Comparison of ENCODE assay signal across 24 cellular contexts in the genomic region with DNA sequence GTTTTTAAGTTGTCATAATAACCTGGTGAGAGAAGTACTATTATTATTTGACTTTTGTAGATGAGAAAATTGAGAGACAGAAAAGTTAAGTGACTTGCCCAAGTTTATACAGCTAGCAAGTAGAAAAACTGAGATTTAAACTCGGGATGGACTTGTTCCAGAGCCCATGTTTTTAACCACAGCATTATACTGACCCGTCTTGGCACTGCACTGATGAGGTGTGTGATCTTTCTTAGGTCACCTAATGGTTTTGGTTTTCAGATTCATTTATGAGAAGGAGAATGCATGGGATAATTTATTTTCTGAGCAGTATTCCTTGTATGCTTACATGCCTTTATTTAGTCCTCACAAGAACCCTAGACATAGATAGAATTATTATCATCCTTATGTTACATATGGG.
DNase-seq lines count a peak whose midpoint lies in the region; ATAC-seq and TF ChIP-seq lines count a peak whose summit lies in the region.
"Had no signal": no experiment of that assay in that cellular context is flagged by ENCODE, and none has a peak within 500 bp of the region (broad histone marks: within the 10 kb centered on the region; RNA-seq: fewer than 3 reads in every experiment).

No MANE protein-coding gene starts in this region.

- intact Hi-C loops in left ventricle myocardium inferior (cut with micrococcal nuclease), result no loop called here

- H4K8ac ChIP-seq in mesenchymal stem cell (ENCODE audit: low read length), result no peak overlapping the region

- H2AFZ ChIP-seq in mesenchymal stem cell (ENCODE audit: low read depth, low read length), result no peak overlapping the region

- H3K27me3 Mint-ChIP-seq in stimulated activated naive CD8-positive, alpha-beta T cell treated with anti-CD3 and anti-CD28 coated beads, Interleukin-15, Interleukin-2, amounts not matched to agents 100 ng/mL and 50 ng/mL, for 24 hours, result peaks cover 10% of the 10 kb centered on the region
- no peaks in the 10 kb centered on the region for H3K27me3 Mint-ChIP-seq in activated naive CD8-positive, alpha-beta T cell treated with anti-CD3 and anti-CD28 coated beads, Interleukin-2, amount 50 U/mL, for 24 hours
- H3K27me3 Mint-ChIP-seq: CD8-positive, alpha-beta memory T cell had no signal

- DNase-seq in stimulated activated naive CD8-positive, alpha-beta T cell treated with anti-CD3 and anti-CD28 coated beads, Interleukin-15, Interleukin-2, amounts not matched to agents 100 U/mL and 50 U/mL, for 24 hours, result no peak
- no peak for DNase-seq in activated naive CD8-positive, alpha-beta T cell treated with anti-CD3 and anti-CD28 coated beads, Interleukin-2, amount 50 U/mL, for 24 hours
- DNase-seq in mesenchymal stem cell, result no peak
- no peak for DNase-seq in NCI-H748 (lab: John Stamatoyannopoulos, UW; ENCODE audit: unreplicated experiment)
- no peak for DNase-seq in amniotic stem cell (lab: John Stamatoyannopoulos, UW)
- no peak for DNase-seq in left ventricle myocardium inferior
- DNase-seq: activated CD4-positive, alpha-beta T cell treated with anti-CD3 and anti-CD28 coated beads, Interleukin-2, amount 10 ng/mL, durations not matched to agents 7 days and 5 days; activated naive CD4-positive, alpha-beta T cell; activated T-cell treated with anti-CD3 and anti-CD28 coated beads, Interleukin-2, amount 50 U/mL, for 4 hours; CD8-positive, alpha-beta memory T cell; endodermal cell; esophagus squamous epithelium; GOT3; hippocampal formation; left colon; mesendoderm; naive B cell; retina; spleen had no signal

- whole genome bisulfite sequencing in mesenchymal stem cell, result 88% methylated on average over 2 of the region's 2 CpGs

- peak overlapping the region; percentile 26 for H3K27ac Mint-ChIP-seq in stimulated activated naive CD8-positive, alpha-beta T cell treated with anti-CD3 and anti-CD28 coated beads, Interleukin-15, Interleukin-2, amounts not matched to agents 100 ng/mL and 50 ng/mL, for 24 hours
- peak overlapping the region; percentile 67 for H3K27ac Mint-ChIP-seq in activated naive CD8-positive, alpha-beta T cell treated with anti-CD3 and anti-CD28 coated beads, Interleukin-2, amount 50 U/mL, for 24 hours
- H3K27ac Mint-ChIP-seq: activated CD4-positive, alpha-beta T cell treated with anti-CD3 and anti-CD28 coated beads, Interleukin-2, amount 10 ng/mL, durations not matched to agents 7 days and 5 days; CD8-positive, alpha-beta memory T cell; dendritic cell treated with granulocyte-macrophage colony-stimulating factor and Interleukin-4, amounts not matched to agents 40 ng/mL and 50 ng/mL, for 4 days; endodermal cell had no signal

- no peak overlapping the region for H3K4ac ChIP-seq in mesenchymal stem cell (ENCODE audit: low read depth in 1 of 2, low read length in 2 of 2)

- H2AK5ac ChIP-seq in mesenchymal stem cell (ENCODE audit: low read length, severe bottlenecking), result no peak overlapping the region

- H3K27ac ChIP-seq in mesenchymal stem cell (ENCODE audit: low read length, poor library complexity, severe bottlenecking) (peak overlapping the region; percentile 93), left ventricle myocardium inferior (replicated peaks) (no peak overlapping the region)
- H3K27ac ChIP-seq: cardiac muscle cell had no signal

- H3K4me3 ChIP-seq in mesenchymal stem cell (ENCODE audit: insufficient read depth in 1 of 2, low read depth in 1 of 2, low read length in 2 of 2) (no peak overlapping the region), left ventricle myocardium inferior (no peak overlapping the region)
- H3K4me3 ChIP-seq: cardiac muscle cell, esophagus squamous epithelium, spleen had no signal

- H2BK120ac ChIP-seq in mesenchymal stem cell (ENCODE audit: low read depth, low read length), result no peak overlapping the region

- H3K23ac ChIP-seq in mesenchymal stem cell (ENCODE audit: low read length in 2 of 2), result no peak overlapping the region

- H3K36me3 ChIP-seq in mesenchymal stem cell (ENCODE audit: control insufficient read depth in 1 of 2, insufficient read depth in 2 of 2, low read depth in 1 of 2, low read length in 2 of 2) (no peaks in the 10 kb centered on the region), left ventricle myocardium inferior (no peaks in the 10 kb centered on the region)
- H3K36me3 ChIP-seq: cardiac muscle cell, esophagus squamous epithelium, spleen had no signal

- no peak for ATAC-seq in stimulated activated naive CD8-positive, alpha-beta T cell treated with anti-CD3 and anti-CD28 coated beads, Interleukin-15, Interleukin-2, amounts not matched to agents 100 U/mL and 50 U/mL, for 24 hours
- ATAC-seq in activated naive CD8-positive, alpha-beta T cell treated with anti-CD3 and anti-CD28 coated beads, Interleukin-2, amount 50 U/mL, for 24 hours, result no peak
- no peak for ATAC-seq in GM19452 (IDR thresholded peaks at IDR 0.05; ENCODE audit: unreplicated experiment)
- ATAC-seq: activated T-cell treated with anti-CD3 and anti-CD28 coated beads, Interleukin-2, amount 50 U/mL, for 4 hours; left colon; Right ventricle myocardium inferior had no signal

- H3K4me1 ChIP-seq in mesenchymal stem cell (ENCODE audit: control insufficient read depth, insufficient read depth, low read depth, low read length) (peaks cover 2% of the 10 kb centered on the region), left ventricle myocardium inferior (peaks cover 17% of the 10 kb centered on the region)

- no peaks in the 10 kb centered on the region for H3K79me1 ChIP-seq in mesenchymal stem cell (replicated peaks; ENCODE audit: low read length, poor library complexity, severe bottlenecking)

- H3K9me3 ChIP-seq in mesenchymal stem cell (ENCODE audit: control insufficient read depth, low read length) (no peaks in the 10 kb centered on the region), left ventricle myocardium inferior (replicated peaks) (no peaks in the 10 kb centered on the region)
- H3K9me3 ChIP-seq: esophagus squamous epithelium, spleen had no signal

- no peak overlapping the region for H3K4me2 ChIP-seq in mesenchymal stem cell (ENCODE audit: low read length, poor library complexity, severe bottlenecking)

- no peaks in the 10 kb centered on the region for H3K9me3 Mint-ChIP-seq in stimulated activated naive CD8-positive, alpha-beta T cell treated with anti-CD3 and anti-CD28 coated beads, Interleukin-15, Interleukin-2, amounts not matched to agents 100 ng/mL and 50 ng/mL, for 24 hours
- peaks cover 4% of the 10 kb centered on the region for H3K9me3 Mint-ChIP-seq in activated naive CD8-positive, alpha-beta T cell treated with anti-CD3 and anti-CD28 coated beads, Interleukin-2, amount 50 U/mL, for 24 hours
- H3K9me3 Mint-ChIP-seq: activated CD4-positive, alpha-beta T cell treated with anti-CD3 and anti-CD28 coated beads, Interleukin-2, amount 10 ng/mL, durations not matched to agents 7 days and 5 days; activated T-cell treated with anti-CD3 and anti-CD28 coated beads, Interleukin-2, amount 50 U/mL, for 4 hours; CD8-positive, alpha-beta memory T cell; dendritic cell treated with granulocyte-macrophage colony-stimulating factor and Interleukin-4, amounts not matched to agents 40 ng/mL and 50 ng/mL, for 4 days; endodermal cell had no signal

- no peak overlapping the region for H2BK5ac ChIP-seq in mesenchymal stem cell (ENCODE audit: low read depth, low read length, poor library complexity, severe bottlenecking)

- H2BK15ac ChIP-seq in mesenchymal stem cell (ENCODE audit: low read depth, poor library complexity, severe bottlenecking), result no peak overlapping the region

- peaks cover 61% of the 10 kb centered on the region for H3K4me1 Mint-ChIP-seq in stimulated activated naive CD8-positive, alpha-beta T cell treated with anti-CD3 and anti-CD28 coated beads, Interleukin-15, Interleukin-2, amounts not matched to agents 100 ng/mL and 50 ng/mL, for 24 hours (ENCODE audit: low read depth)
- peaks cover 51% of the 10 kb centered on the region for H3K4me1 Mint-ChIP-seq in activated naive CD8-positive, alpha-beta T cell treated with anti-CD3 and anti-CD28 coated beads, Interleukin-2, amount 50 U/mL, for 24 hours

- H3K9ac ChIP-seq in mesenchymal stem cell (ENCODE audit: low read length), result peak overlapping the region; percentile 71

- no peak for TF ChIP-seq CTCF in left ventricle myocardium inferior (IDR thresholded peaks at IDR 0.05; ENCODE audit: borderline replicate concordance)

- no peak overlapping the region for H3K18ac ChIP-seq in mesenchymal stem cell (ENCODE audit: low read depth in 1 of 2, low read length in 2 of 2)

- no peaks in the 10 kb centered on the region for H3K36me3 Mint-ChIP-seq in stimulated activated naive CD8-positive, alpha-beta T cell treated with anti-CD3 and anti-CD28 coated beads, Interleukin-15, Interleukin-2, amounts not matched to agents 100 ng/mL and 50 ng/mL, for 24 hours (ENCODE audit: low read depth)
- no peaks in the 10 kb centered on the region for H3K36me3 Mint-ChIP-seq in activated naive CD8-positive, alpha-beta T cell treated with anti-CD3 and anti-CD28 coated beads, Interleukin-2, amount 50 U/mL, for 24 hours (ENCODE audit: low read depth)
- H3K36me3 Mint-ChIP-seq: CD8-positive, alpha-beta memory T cell had no signal

- peak overlapping the region; percentile 42 for H3K4me3 Mint-ChIP-seq in stimulated activated naive CD8-positive, alpha-beta T cell treated with anti-CD3 and anti-CD28 coated beads, Interleukin-15, Interleukin-2, amounts not matched to agents 100 ng/mL and 50 ng/mL, for 24 hours
- no peak overlapping the region for H3K4me3 Mint-ChIP-seq in activated naive CD8-positive, alpha-beta T cell treated with anti-CD3 and anti-CD28 coated beads, Interleukin-2, amount 50 U/mL, for 24 hours
- H3K4me3 Mint-ChIP-seq: activated CD4-positive, alpha-beta T cell treated with anti-CD3 and anti-CD28 coated beads, Interleukin-2, amount 10 ng/mL, durations not matched to agents 7 days and 5 days; activated T-cell treated with anti-CD3 and anti-CD28 coated beads, Interleukin-2, amount 50 U/mL, for 4 hours; CD8-positive, alpha-beta memory T cell; dendritic cell treated with granulocyte-macrophage colony-stimulating factor and Interleukin-4, amounts not matched to agents 40 ng/mL and 50 ng/mL, for 4 days; endodermal cell had no signal

- H3K27me3 ChIP-seq in mesenchymal stem cell (ENCODE audit: control insufficient read depth in 1 of 2, insufficient read depth in 1 of 2, low read length in 2 of 2), result no peaks in the 10 kb centered on the region
- H3K27me3 ChIP-seq in left ventricle myocardium inferior (ENCODE audit: low read depth), result no peaks in the 10 kb centered on the region
- H3K27me3 ChIP-seq: cardiac muscle cell, esophagus squamous epithelium, spleen had no signal

- H3K14ac ChIP-seq in mesenchymal stem cell (ENCODE audit: low read length in 2 of 2), result no peak overlapping the region

- H4K91ac ChIP-seq in mesenchymal stem cell (ENCODE audit: low read length), result no peak overlapping the region

- H2BK12ac ChIP-seq in mesenchymal stem cell (ENCODE audit: low read length in 2 of 2), result no peak overlapping the region
